Comparison of ENCODE assay signal across 10 cellular contexts in genomic region chr1:224106568-224107281, GRCh38. TPM values are rescaled to one million over a fixed set of nuclear protein-coding genes. Genes with fewer than 3 reads are reported as not detected.
DNase-seq lines count a peak whose midpoint lies in the region; ATAC-seq and TF ChIP-seq lines count a peak whose summit lies in the region.
"Had no signal": no experiment of that assay in that cellular context is flagged by ENCODE, and none has a peak within 500 bp of the region (broad histone marks: within the 10 kb centered on the region; RNA-seq: fewer than 3 reads in every experiment).

No MANE protein-coding gene starts in this region.

- H3K36me3 Mint-ChIP-seq in osteocyte (ENCODE audit: unreplicated experiment) = no peaks in the 10 kb centered on the region

- no peak overlapping the region for H3K27ac ChIP-seq in epithelial cell of prostate
- H3K27ac ChIP-seq: adrenal gland had no signal

- no peak overlapping the region for H3K27ac Mint-ChIP-seq in osteocyte (ENCODE audit: unreplicated experiment)
- H3K27ac Mint-ChIP-seq: stimulated activated naive CD8-positive, alpha-beta T cell treated with anti-CD3 and anti-CD28 coated beads, Interleukin-15, Interleukin-2, amounts not matched to agents 100 ng/mL and 50 ng/mL, for 24 hours had no signal

- no peak for TF ChIP-seq EP300 in Ishikawa (IDR thresholded peaks at IDR 0.05; ENCODE audit: borderline replicate concordance)

- H3K4me1 Mint-ChIP-seq in osteocyte (ENCODE audit: unreplicated experiment) = peaks cover 6% of the 10 kb centered on the region

- peak; percentile 44 for DNase-seq in NCI-H2227 (lab: John Stamatoyannopoulos, UW; ENCODE audit: unreplicated experiment)
- DNase-seq in NCI-H2227 treated with DMSO at 0.1 percent for 48 hours (lab: John Stamatoyannopoulos, UW) = no peak
- DNase-seq in RPMI8226 = peak; percentile 78
- DNase-seq in epithelial cell of prostate (ENCODE audit: low read depth, low spot score) = peak; percentile 24
- no peak for DNase-seq in osteocyte (ENCODE audit: extremely low spot score, unreplicated experiment)
- no peak for DNase-seq in cortex of kidney (lab: John Stamatoyannopoulos, UW)

- H3K27me3 Mint-ChIP-seq in osteocyte (ENCODE audit: unreplicated experiment) = peaks cover 54% of the 10 kb centered on the region

- TF ChIP-seq CTCF in osteocyte (IDR thresholded peaks at IDR 0.05) = peak; percentile 48

- no peaks in the 10 kb centered on the region for H3K9me3 Mint-ChIP-seq in osteocyte (ENCODE audit: unreplicated experiment)
- H3K9me3 Mint-ChIP-seq: stimulated activated naive CD8-positive, alpha-beta T cell treated with anti-CD3 and anti-CD28 coated beads, Interleukin-15, Interleukin-2, amounts not matched to agents 100 ng/mL and 50 ng/mL, for 24 hours had no signal

- ATAC-seq in GM21390 (IDR thresholded peaks at IDR 0.05; ENCODE audit: unreplicated experiment) = peak; percentile 93

- TF ChIP-seq RAD21 in Ishikawa (IDR thresholded peaks at IDR 0.05; ENCODE audit: low read depth) = peak; percentile 58

- H3K4me3 Mint-ChIP-seq in osteocyte (ENCODE audit: unreplicated experiment) = peak overlapping the region; percentile 15
- H3K4me3 Mint-ChIP-seq: stimulated activated naive CD8-positive, alpha-beta T cell treated with anti-CD3 and anti-CD28 coated beads, Interleukin-15, Interleukin-2, amounts not matched to agents 100 ng/mL and 50 ng/mL, for 24 hours had no signal

TF ChIP-seq in Ishikawa, 13 proteins besides CTCF, POLR2A, EP300 and RAD21:
- TF ChIP-seq CREB1 (IDR thresholded peaks at IDR 0.05; ENCODE audit: low read depth) (no peak), MAX (IDR thresholded peaks at IDR 0.05) (no peak), TAF1 (IDR thresholded peaks at IDR 0.05; ENCODE audit: low read depth) (no peak), ZBTB7A (IDR thresholded peaks at IDR 0.05; ENCODE audit: low read depth) (no peak), NFIC (IDR thresholded peaks at IDR 0.05) (no peak), USF1 (IDR thresholded peaks at IDR 0.05) (no peak), FOXM1 (IDR thresholded peaks at IDR 0.05; ENCODE audit: borderline replicate concordance, low read depth) (no peak), TEAD4 (IDR thresholded peaks at IDR 0.05) (no peak), YY1 (IDR thresholded peaks at IDR 0.05; ENCODE audit: low read depth) (no peak), TCF12 (IDR thresholded peaks at IDR 0.05; ENCODE audit: low read depth) (no peak), EGR1 (IDR thresholded peaks at IDR 0.05) (no peak), CEBPB (IDR thresholded peaks at IDR 0.05) (no peak), REST (IDR thresholded peaks at IDR 0.05; ENCODE audit: low read depth) (no peak)

RNA-seq across cellular contexts. Expression of gene FBXO28, which starts 7.2 kb away (rescaled TPM):
- total RNA-seq in osteocyte = 26.0 and 28.1 TPM in 2 replicates

Comparison
In these comparisons a context has a peak if more than half of its experiments do, and no peak if none do; other contexts are left out.
1. DNase-seq: peak in NCI-H2227 (single experiment), RPMI8226 (single experiment) and epithelial cell of prostate (single experiment); none in NCI-H2227 treated with DMSO at 0.1 percent for 48 hours (single experiment), osteocyte (single experiment) and cortex of kidney (single experiment).